8 cellular contexts compared by ENCODE assay signal in genomic region chr19:42285988-42286348, GRCh38. TPM values are rescaled to one million over a fixed set of nuclear protein-coding genes. Genes with fewer than 3 reads are reported as not detected.
DNase-seq lines count a peak whose midpoint lies in the region; ATAC-seq and TF ChIP-seq lines count a peak whose summit lies in the region.

No MANE protein-coding gene starts in this region.

- H3K4me1 Mint-ChIP-seq in CD4-positive, CD25-positive, alpha-beta regulatory T cell: peaks cover 0 to 23% (median 17%) of the 10 kb centered on the region in 4 donors
- H3K4me1 Mint-ChIP-seq in endodermal cell (peaks cover 25% of the 10 kb centered on the region), progenitor cell of endocrine pancreas (ENCODE audit: low read depth) (peaks cover 27% of the 10 kb centered on the region)

- H3K9me3 Mint-ChIP-seq in CD4-positive, CD25-positive, alpha-beta regulatory T cell: no peaks in the 10 kb centered on the region
- no peaks in the 10 kb centered on the region for H3K9me3 Mint-ChIP-seq in endodermal cell
- H3K9me3 Mint-ChIP-seq in progenitor cell of endocrine pancreas (ENCODE audit: low read depth): no peaks in the 10 kb centered on the region

- H3K9ac ChIP-seq in OCI-LY3 (ENCODE audit: low read length) (peak overlapping the region; percentile 97), endodermal cell (ENCODE audit: extremely low read depth, low read length, poor library complexity, severe bottlenecking) (no peak overlapping the region)

- no peak for ATAC-seq in CD4-positive, CD25-positive, alpha-beta regulatory T cell (ENCODE audit: low read depth in 2 of 2)
- ATAC-seq in left lobe of liver (no peak), GM21423 (IDR thresholded peaks at IDR 0.05; ENCODE audit: unreplicated experiment) (no peak), GM21367 (IDR thresholded peaks at IDR 0.05; ENCODE audit: unreplicated experiment) (no peak)

- H3K36me3 Mint-ChIP-seq in CD4-positive, CD25-positive, alpha-beta regulatory T cell: no peaks in the 10 kb centered on the region
- H3K36me3 Mint-ChIP-seq in endodermal cell (ENCODE audit: low read depth) (peaks cover 19% of the 10 kb centered on the region), progenitor cell of endocrine pancreas (ENCODE audit: insufficient read depth) (peaks cover 1% of the 10 kb centered on the region)

- TF ChIP-seq CTCF in OCI-LY3 (IDR thresholded peaks at IDR 0.05; ENCODE audit: low read depth, low read length) (no peak), endodermal cell (conservative IDR thresholded peaks at IDR 0.05) (no peak), progenitor cell of endocrine pancreas (IDR thresholded peaks at IDR 0.05; ENCODE audit: unreplicated experiment) (no peak)

- no peak overlapping the region for H3K4me3 ChIP-seq in CD4-positive, CD25-positive, alpha-beta regulatory T cell (ENCODE audit: low read depth, low read length)
- H3K4me3 ChIP-seq in OCI-LY3 (ENCODE audit: low read length) (peak overlapping the region; percentile 99), endodermal cell (ENCODE audit: low read length) (no peak overlapping the region)

- WGBS in endodermal cell (ENCODE audit: insufficient coverage in 1 of 2, insufficient read length in 1 of 2), 2 experiments: 93% methylated on average over 3 to 6 of the region's 6 CpGs

- peaks cover 19% of the 10 kb centered on the region for H3K79me2 ChIP-seq in OCI-LY3 (ENCODE audit: low read length)

- no peak overlapping the region for H2AFZ ChIP-seq in OCI-LY3 (ENCODE audit: low read depth, low read length)

- peak overlapping the region; percentile 100 for H3K4me2 ChIP-seq in OCI-LY3 (ENCODE audit: low read length)

- peak overlapping the region; percentile 78 for H3K27ac ChIP-seq in CD4-positive, CD25-positive, alpha-beta regulatory T cell (ENCODE audit: insufficient read depth, low read length, poor library complexity, severe bottlenecking)
- peak overlapping the region; percentile 49 for H3K27ac ChIP-seq in OCI-LY3 (ENCODE audit: low read length)
- H3K27ac ChIP-seq in endodermal cell (ENCODE audit: low read depth, low read length): no peak overlapping the region

- no peaks in the 10 kb centered on the region for H3K9me3 ChIP-seq in CD4-positive, CD25-positive, alpha-beta regulatory T cell (ENCODE audit: control insufficient read depth in 2 of 2, low read length in 2 of 2)
- no peaks in the 10 kb centered on the region for H3K9me3 ChIP-seq in OCI-LY3 (ENCODE audit: insufficient read depth, low read length)
- H3K9me3 ChIP-seq in endodermal cell (ENCODE audit: control insufficient read depth, low read length): no peaks in the 10 kb centered on the region

- peaks cover 5% of the 10 kb centered on the region for H3K27me3 Mint-ChIP-seq in CD4-positive, CD25-positive, alpha-beta regulatory T cell
- H3K27me3 Mint-ChIP-seq in endodermal cell (ENCODE audit: insufficient read depth): no peaks in the 10 kb centered on the region
- no peaks in the 10 kb centered on the region for H3K27me3 Mint-ChIP-seq in progenitor cell of endocrine pancreas

- DNase-seq in CD4-positive, CD25-positive, alpha-beta regulatory T cell: no peak
- DNase-seq in endodermal cell: no peak
- no peak for DNase-seq in progenitor cell of endocrine pancreas (ENCODE audit: low spot score, unreplicated experiment)
- DNase-seq in left lobe of liver (ENCODE audit: low spot score): no peak
- DNase-seq in stimulated activated CD4-positive, alpha-beta T cell treated with anti-CD3 and anti-CD28 coated beads, Interleukin-15, amount 100 ng/mL, for 24 hours: no peak

- no peaks in the 10 kb centered on the region for H3K27me3 ChIP-seq in CD4-positive, CD25-positive, alpha-beta regulatory T cell (ENCODE audit: control insufficient read depth, insufficient read depth, low read length)
- no peaks in the 10 kb centered on the region for H3K27me3 ChIP-seq in OCI-LY3 (ENCODE audit: low read depth, low read length)
- no peaks in the 10 kb centered on the region for H3K27me3 ChIP-seq in endodermal cell (ENCODE audit: control insufficient read depth, insufficient read depth, low read length, poor library complexity, severe bottlenecking)

- H3K4me1 ChIP-seq in CD4-positive, CD25-positive, alpha-beta regulatory T cell (ENCODE audit: control insufficient read depth, insufficient read depth, low read length, poor library complexity, severe bottlenecking): peaks cover 42% of the 10 kb centered on the region
- peaks cover 40% of the 10 kb centered on the region for H3K4me1 ChIP-seq in OCI-LY3 (ENCODE audit: low read length)
- H3K4me1 ChIP-seq in endodermal cell (ENCODE audit: control insufficient read depth, insufficient read depth, low read length): peaks cover 10% of the 10 kb centered on the region

- peak overlapping the region in 2 of 3 donors; percentile 69 to 92 for H3K27ac Mint-ChIP-seq in CD4-positive, CD25-positive, alpha-beta regulatory T cell
- no peak overlapping the region for H3K27ac Mint-ChIP-seq in endodermal cell
- peak overlapping the region; percentile 82 for H3K27ac Mint-ChIP-seq in progenitor cell of endocrine pancreas

- peaks cover 34% of the 10 kb centered on the region for H3K36me3 ChIP-seq in CD4-positive, CD25-positive, alpha-beta regulatory T cell (ENCODE audit: control insufficient read depth, insufficient read depth, low read length)
- H3K36me3 ChIP-seq in OCI-LY3 (replicated peaks; ENCODE audit: low read depth, low read length) (peaks cover 32% of the 10 kb centered on the region), endodermal cell (ENCODE audit: control insufficient read depth, insufficient read depth, low read length) (peaks cover 40% of the 10 kb centered on the region)

- peaks cover 16% of the 10 kb centered on the region for H4K20me1 ChIP-seq in OCI-LY3 (ENCODE audit: insufficient read depth, low read length)

- peak overlapping the region in 2 of 4 donors; percentile 48 to 96 for H3K4me3 Mint-ChIP-seq in CD4-positive, CD25-positive, alpha-beta regulatory T cell
- H3K4me3 Mint-ChIP-seq in endodermal cell (peak overlapping the region; percentile 80), progenitor cell of endocrine pancreas (ENCODE audit: low read depth) (peak overlapping the region; percentile 95)

RNA-seq across cellular contexts. Expression of gene PRR19, which starts 16.0 kb away (rescaled TPM):
- not detected for total RNA-seq in CD4-positive, CD25-positive, alpha-beta regulatory T cell
- polyA plus RNA-seq in CD4-positive, CD25-positive, alpha-beta regulatory T cell: under 1 TPM; 0.10 to 0.83 (median 0.21) TPM
- total RNA-seq in endodermal cell (1 to 10 TPM; 1.4 to 2.7 TPM), progenitor cell of endocrine pancreas (3.2 and 3.4 TPM in 2 replicates), left lobe of liver (0.65 TPM)
- polyA plus RNA-seq in endodermal cell (2013, experiment 1 of 2): 1.9 TPM
- 2.4 TPM for polyA plus RNA-seq in endodermal cell (2013, experiment 2 of 2)

RNA-seq across cellular contexts. Expression of gene PAFAH1B3, which starts 16.5 kb away (rescaled TPM):
- total RNA-seq in CD4-positive, CD25-positive, alpha-beta regulatory T cell: 27.5 TPM
- 10 to 100 TPM; 54.5 to 71.6 (median 59.8) TPM for polyA plus RNA-seq in CD4-positive, CD25-positive, alpha-beta regulatory T cell
- 10 to 100 TPM; 63.0 to 70.2 TPM for total RNA-seq in endodermal cell
- polyA plus RNA-seq in endodermal cell (2013, experiment 1 of 2): 105 TPM
- polyA plus RNA-seq in endodermal cell (2013, experiment 2 of 2): 98.0 TPM
- 144 and 157 TPM in 2 replicates for total RNA-seq in progenitor cell of endocrine pancreas
- total RNA-seq in left lobe of liver: 2.2 TPM

RNA-seq across cellular contexts. Expression of gene CIC, which starts 16.9 kb away (rescaled TPM):
- 124 TPM for total RNA-seq in CD4-positive, CD25-positive, alpha-beta regulatory T cell
- polyA plus RNA-seq in CD4-positive, CD25-positive, alpha-beta regulatory T cell: under 1 TPM; 0.41 to 0.91 (median 0.68) TPM
- 10 to 100 TPM; 48.6 to 57.6 TPM for total RNA-seq in endodermal cell
- polyA plus RNA-seq in endodermal cell (2013, experiment 1 of 2): 55.5 TPM
- polyA plus RNA-seq in endodermal cell (2013, experiment 2 of 2): 51.2 TPM
- total RNA-seq in progenitor cell of endocrine pancreas: 86.0 and 87.2 TPM in 2 replicates
- total RNA-seq in left lobe of liver: 25.2 TPM

RNA-seq across cellular contexts. Expression of gene TMEM145, which starts 27.1 kb away (rescaled TPM):
- not detected for total RNA-seq in CD4-positive, CD25-positive, alpha-beta regulatory T cell
- not detected for polyA plus RNA-seq in CD4-positive, CD25-positive, alpha-beta regulatory T cell
- total RNA-seq in endodermal cell (under 1 TPM; 0.38 to 0.42 TPM), progenitor cell of endocrine pancreas (1.9 and 2.0 TPM in 2 replicates), left lobe of liver (not detected)
- polyA plus RNA-seq in endodermal cell (2013, experiment 1 of 2): 4.4 TPM
- polyA plus RNA-seq in endodermal cell (2013, experiment 2 of 2): 2.2 TPM

RNA-seq across cellular contexts. Expression of gene ERF, which starts 31.0 kb away (rescaled TPM):
- 96.4 TPM for total RNA-seq in CD4-positive, CD25-positive, alpha-beta regulatory T cell
- polyA plus RNA-seq in CD4-positive, CD25-positive, alpha-beta regulatory T cell: 1 to 10 TPM; 1.4 to 7.5 (median 2.6) TPM
- total RNA-seq in endodermal cell (100 to 1,000 TPM; 106 to 138 TPM), progenitor cell of endocrine pancreas (106 and 111 TPM in 2 replicates), left lobe of liver (35.9 TPM)
- polyA plus RNA-seq in endodermal cell (2013, experiment 1 of 2): 70.5 TPM
- 59.5 TPM for polyA plus RNA-seq in endodermal cell (2013, experiment 2 of 2)
